ENCODE assay signal across 10 cellular contexts in genomic region chr21:44086636-44087425, GRCh38. TPM values are rescaled to one million over a fixed set of nuclear protein-coding genes. Genes with fewer than 3 reads are reported as not detected.
DNase-seq lines count a peak whose midpoint lies in the region; ATAC-seq, FAIRE-seq and TF ChIP-seq lines count a peak whose summit lies in the region.
"Had no signal": no experiment of that assay in that cellular context is flagged by ENCODE, and none has a peak within 500 bp of the region (broad histone marks: within the 10 kb centered on the region; RNA-seq: fewer than 3 reads in every experiment).

No MANE protein-coding gene starts in this region.

- no peaks in the 10 kb centered on the region for H4K20me1 ChIP-seq in endothelial cell of umbilical vein (replicated peaks; ENCODE audit: control insufficient read depth, extremely low read depth, insufficient read depth, low read length)

- H3K36me3 ChIP-seq in endothelial cell of umbilical vein (ENCODE audit: control insufficient read depth in 2 of 2, extremely low read depth in 1 of 2, insufficient read depth in 2 of 2, low read length in 2 of 2): peaks cover 12 to 23% of the 10 kb centered on the region in 2 experiments

- POLR2A ChIA-PET in endothelial cell of umbilical vein (lab: Charles Lee): no interaction called here

- peak overlapping the region; percentile 99 for H3K27ac Mint-ChIP-seq in stimulated activated naive CD8-positive, alpha-beta T cell treated with anti-CD3 and anti-CD28 coated beads, Interleukin-15, Interleukin-2, amounts not matched to agents 100 ng/mL and 50 ng/mL, for 24 hours
- H3K27ac Mint-ChIP-seq in natural killer cell treated with Interleukin-12 subunit alpha and Interleukin-12 subunit beta and Interleukin-15 and Interleukin-18, amount 100 ng/mL, for 72 hours: peak overlapping the region; percentile 94 to 95

- H3K4me1 Mint-ChIP-seq in stimulated activated naive CD8-positive, alpha-beta T cell treated with anti-CD3 and anti-CD28 coated beads, Interleukin-15, Interleukin-2, amounts not matched to agents 100 ng/mL and 50 ng/mL, for 24 hours (ENCODE audit: low read depth): peaks cover 88% of the 10 kb centered on the region
- H3K4me1 Mint-ChIP-seq in natural killer cell treated with Interleukin-12 subunit alpha and Interleukin-12 subunit beta and Interleukin-15 and Interleukin-18, amount 100 ng/mL, for 72 hours (ENCODE audit: low read depth in 2 of 2): peaks cover 82% of the 10 kb centered on the region in 2 donors
- H3K4me1 Mint-ChIP-seq: H9 had no signal

- no peak overlapping the region for H3K4me3 ChIP-seq in endothelial cell of umbilical vein (replicated peaks in 1 of 3; ENCODE audit: insufficient read depth in 1 of 3, low read depth in 1 of 3, low read length in 3 of 3)

- no peak for TF ChIP-seq POLR2A in endothelial cell of umbilical vein (IDR thresholded peaks at IDR 0.05; ENCODE audit: low read depth, low read length)

- intact Hi-C loops in endothelial cell of umbilical vein (cut with micrococcal nuclease): no loop called here

- CTCF ChIA-PET in endothelial cell of umbilical vein (lab: Charles Lee): no interaction called here

- H3K4me1 ChIP-seq in endothelial cell of umbilical vein (ENCODE audit: control insufficient read depth, extremely low read depth, insufficient read depth, low read length): peaks cover 36% of the 10 kb centered on the region

- DNase-seq in stimulated activated naive CD8-positive, alpha-beta T cell treated with anti-CD3 and anti-CD28 coated beads, Interleukin-15, Interleukin-2, amounts not matched to agents 100 U/mL and 50 U/mL, for 24 hours: no peak
- DNase-seq in endothelial cell of umbilical vein (ENCODE audit: low read depth, low spot score) (peak; percentile 21), NCI-H748 (lab: John Stamatoyannopoulos, UW; ENCODE audit: unreplicated experiment) (no peak)
- peak; percentile 59 for DNase-seq in natural killer cell treated with Interleukin-12 subunit alpha and Interleukin-12 subunit beta and Interleukin-15 and Interleukin-18, amount 100 ng/mL, for 72 hours (ENCODE audit: low spot score)
- DNase-seq: H9 had no signal

- no peaks in the 10 kb centered on the region for H3K9me3 Mint-ChIP-seq in stimulated activated naive CD8-positive, alpha-beta T cell treated with anti-CD3 and anti-CD28 coated beads, Interleukin-15, Interleukin-2, amounts not matched to agents 100 ng/mL and 50 ng/mL, for 24 hours
- no peaks in the 10 kb centered on the region for H3K9me3 Mint-ChIP-seq in natural killer cell treated with Interleukin-12 subunit alpha and Interleukin-12 subunit beta and Interleukin-15 and Interleukin-18, amount 100 ng/mL, for 72 hours
- H3K9me3 Mint-ChIP-seq: H9 had no signal

- no peak overlapping the region for H3K9ac ChIP-seq in endothelial cell of umbilical vein (replicated peaks; ENCODE audit: extremely low read depth, insufficient read depth, low read length)

- no TSS peak for BruUV-seq in endothelial cell of umbilical vein (replicated peaks; lab: Mats Ljungman, UMichigan)

- no peak for ATAC-seq in stimulated activated naive CD8-positive, alpha-beta T cell treated with anti-CD3 and anti-CD28 coated beads, Interleukin-15, Interleukin-2, amounts not matched to agents 100 U/mL and 50 U/mL, for 24 hours
- ATAC-seq in natural killer cell treated with Interleukin-12 subunit alpha and Interleukin-12 subunit beta and Interleukin-15 and Interleukin-18, amount 100 ng/mL, for 72 hours: no peak
- ATAC-seq in HG02840 (IDR thresholded peaks at IDR 0.05; ENCODE audit: low FRiP score, unreplicated experiment) (no peak), HG03139 (IDR thresholded peaks at IDR 0.05; ENCODE audit: unreplicated experiment) (no peak), GM21825 (IDR thresholded peaks at IDR 0.05; ENCODE audit: unreplicated experiment) (no peak)

- H3K9me1 ChIP-seq in endothelial cell of umbilical vein (replicated peaks; ENCODE audit: control insufficient read depth, extremely low read depth, insufficient read depth, low read length): no peaks in the 10 kb centered on the region

- peaks cover 83% of the 10 kb centered on the region for H3K36me3 Mint-ChIP-seq in stimulated activated naive CD8-positive, alpha-beta T cell treated with anti-CD3 and anti-CD28 coated beads, Interleukin-15, Interleukin-2, amounts not matched to agents 100 ng/mL and 50 ng/mL, for 24 hours (ENCODE audit: low read depth)
- H3K36me3 Mint-ChIP-seq in natural killer cell treated with Interleukin-12 subunit alpha and Interleukin-12 subunit beta and Interleukin-15 and Interleukin-18, amount 100 ng/mL, for 72 hours: peaks cover 38% of the 10 kb centered on the region

- H3K4me3 Mint-ChIP-seq in stimulated activated naive CD8-positive, alpha-beta T cell treated with anti-CD3 and anti-CD28 coated beads, Interleukin-15, Interleukin-2, amounts not matched to agents 100 ng/mL and 50 ng/mL, for 24 hours: peak overlapping the region; percentile 18
- peak overlapping the region; percentile 88 for H3K4me3 Mint-ChIP-seq in natural killer cell treated with Interleukin-12 subunit alpha and Interleukin-12 subunit beta and Interleukin-15 and Interleukin-18, amount 100 ng/mL, for 72 hours
- H3K4me3 Mint-ChIP-seq: H9 had no signal

- no peak overlapping the region for H3K27ac ChIP-seq in endothelial cell of umbilical vein (ENCODE audit: insufficient read depth, low read depth, low read length)
- H3K27ac ChIP-seq: C4-2B had no signal

- dilution Hi-C loops in endothelial cell of umbilical vein (cut with MboI; ENCODE audit: extremely low pct_ligation_motif_present, low sequenced_read_pairs): no loop called here

- no peaks in the 10 kb centered on the region for H3K27me3 Mint-ChIP-seq in stimulated activated naive CD8-positive, alpha-beta T cell treated with anti-CD3 and anti-CD28 coated beads, Interleukin-15, Interleukin-2, amounts not matched to agents 100 ng/mL and 50 ng/mL, for 24 hours
- H3K27me3 Mint-ChIP-seq in natural killer cell treated with Interleukin-12 subunit alpha and Interleukin-12 subunit beta and Interleukin-15 and Interleukin-18, amount 100 ng/mL, for 72 hours: no peaks in the 10 kb centered on the region

- no peaks in the 10 kb centered on the region for H3K9me3 ChIP-seq in endothelial cell of umbilical vein (replicated peaks; ENCODE audit: control insufficient read depth, insufficient read depth, low read length)

- H3K79me2 ChIP-seq in endothelial cell of umbilical vein (ENCODE audit: control insufficient read depth, insufficient read depth, low read length): peaks cover 6% of the 10 kb centered on the region

- no peak overlapping the region for H3K4me2 ChIP-seq in endothelial cell of umbilical vein (ENCODE audit: insufficient read depth, low read length)

- H2AFZ ChIP-seq in endothelial cell of umbilical vein (ENCODE audit: low read depth, low read length): no peak overlapping the region

- no peaks in the 10 kb centered on the region for H3K27me3 ChIP-seq in endothelial cell of umbilical vein (ENCODE audit: control insufficient read depth in 2 of 2, insufficient read depth in 2 of 2, low read length in 2 of 2)

- peak; percentile 63 for FAIRE-seq in endothelial cell of umbilical vein (lab: Jason Lieb, UNC)

- no peak for TF ChIP-seq CTCF in endothelial cell of umbilical vein (IDR thresholded peaks at IDR 0.05; ENCODE audit: extremely low read depth in 1 of 2, insufficient read depth in 1 of 2, low read depth in 1 of 2, low read length in 2 of 2)

TF ChIP-seq in endothelial cell of umbilical vein, 7 proteins besides CTCF, POLR2A, EP300 and RAD21:
- TF ChIP-seq POLR2AphosphoS5 (IDR thresholded peaks at IDR 0.05; ENCODE audit: insufficient read depth, low read depth, low read length) (no peak), EZH2 (IDR thresholded peaks at IDR 0.05; ENCODE audit: borderline replicate concordance, low read depth, low read length, severe bottlenecking) (no peak), FOS (IDR thresholded peaks at IDR 0.05; ENCODE audit: borderline replicate concordance, insufficient read depth, low read length) (no peak), GATA2 (IDR thresholded peaks at IDR 0.05; ENCODE audit: insufficient read depth, insufficient read length, low read depth, low read length) (no peak), JUN (IDR thresholded peaks at IDR 0.05; ENCODE audit: borderline replicate concordance, insufficient read depth, insufficient read length, low read depth) (no peak), MYC (IDR thresholded peaks at IDR 0.05; ENCODE audit: low read depth, low read length) (no peak), MAX (IDR thresholded peaks at IDR 0.05; ENCODE audit: insufficient read depth, insufficient read length) (no peak)

RNA-seq across cellular contexts. Expression of gene PWP2, which starts 20.4 kb away (rescaled TPM):
- 7.2 and 31.8 TPM in 2 replicates for total RNA-seq in endothelial cell of umbilical vein
- polyA plus RNA-seq in endothelial cell of umbilical vein: 3.4 and 5.1 TPM in 2 replicates
- 2.7 TPM in 2 replicates for polyA plus RNA-seq in endothelial cell of umbilical vein (2011; cell fraction: cytosol; rRNA removed)
- 10.2 and 13.3 TPM in 2 replicates for polyA plus RNA-seq in endothelial cell of umbilical vein (2011; cell fraction: nucleus; rRNA removed)
- polyA plus RNA-seq in endothelial cell of umbilical vein (2012): 17.9 and 20.3 TPM in 2 replicates
- polyA minus RNA-seq in endothelial cell of umbilical vein: 7.4 and 11.2 TPM in 2 replicates
- 9.9 TPM for polyA minus RNA-seq in endothelial cell of umbilical vein (2011; cell fraction: cytosol; rRNA and poly(A)+ RNA removed)
- 11.1 and 11.7 TPM in 2 replicates for polyA minus RNA-seq in endothelial cell of umbilical vein (2011; cell fraction: nucleus; rRNA and poly(A)+ RNA removed)
- 10 to 100 TPM; 31.4 to 69.6 TPM for total RNA-seq in natural killer cell treated with Interleukin-12 subunit alpha and Interleukin-12 subunit beta and Interleukin-15 and Interleukin-18, amount 100 ng/mL, for 72 hours

RNA-seq across cellular contexts. Expression of gene GATD3, which starts 46.7 kb away (rescaled TPM):
- 7.6 and 43.2 TPM in 2 replicates for total RNA-seq in endothelial cell of umbilical vein
- polyA plus RNA-seq in endothelial cell of umbilical vein: 16.3 and 22.3 TPM in 2 replicates
- polyA plus RNA-seq in endothelial cell of umbilical vein (2011; cell fraction: cytosol; rRNA removed): 11.8 and 16.1 TPM in 2 replicates
- 48.9 and 62.3 TPM in 2 replicates for polyA plus RNA-seq in endothelial cell of umbilical vein (2011; cell fraction: nucleus; rRNA removed)
- 27.0 and 43.5 TPM in 2 replicates for polyA plus RNA-seq in endothelial cell of umbilical vein (2012)
- polyA minus RNA-seq in endothelial cell of umbilical vein: 6.8 and 25.7 TPM in 2 replicates
- 17.3 TPM for polyA minus RNA-seq in endothelial cell of umbilical vein (2011; cell fraction: cytosol; rRNA and poly(A)+ RNA removed)
- 11.1 and 15.4 TPM in 2 replicates for polyA minus RNA-seq in endothelial cell of umbilical vein (2011; cell fraction: nucleus; rRNA and poly(A)+ RNA removed)
- total RNA-seq in natural killer cell treated with Interleukin-12 subunit alpha and Interleukin-12 subunit beta and Interleukin-15 and Interleukin-18, amount 100 ng/mL, for 72 hours: 10 to 100 TPM; 15.9 to 40.4 TPM

Comparison
In these comparisons a context has a peak if more than half of its experiments do, and no peak if none do; other contexts are left out.
1. DNase-seq: peak in endothelial cell of umbilical vein (single experiment) and natural killer cell treated with Interleukin-12 subunit alpha and Interleukin-12 subunit beta and Interleukin-15 and Interleukin-18, amount 100 ng/mL, for 72 hours (single experiment); none in stimulated activated naive CD8-positive, alpha-beta T cell treated with anti-CD3 and anti-CD28 coated beads, Interleukin-15, Interleukin-2, amounts not matched to agents 100 U/mL and 50 U/mL, for 24 hours (single experiment) and NCI-H748 (single experiment).